Comparison of ENCODE assay signal across 17 cellular contexts in genomic region chr4:138867404-138867803, GRCh38.
DNase-seq lines count a peak whose midpoint lies in the region; ATAC-seq lines count a peak whose summit lies in the region.
"Had no signal": no experiment of that assay in that cellular context is flagged by ENCODE, and none has a peak within 500 bp of the region (broad histone marks: within the 10 kb centered on the region; RNA-seq: fewer than 3 reads in every experiment).

No MANE protein-coding gene starts in this region.

- 92% methylated on average over 6 of the region's 6 CpGs for WGBS in mesenchymal stem cell
- WGBS in neuronal stem cell (ENCODE audit: extremely low coverage in 2 of 2, insufficient read length in 2 of 2, insufficient replicate concordance in 1 of 2), 2 donors: 100% methylated on average over 3 of the region's 6 CpGs; no CpG with 5 or more reads in 1 of the 2 donors

- no peak overlapping the region for H2AFZ ChIP-seq in mesenchymal stem cell (ENCODE audit: low read depth, low read length)
- H2AFZ ChIP-seq in neuronal stem cell (ENCODE audit: low read length): no peak overlapping the region

- H2BK120ac ChIP-seq in mesenchymal stem cell (ENCODE audit: low read depth, low read length) (no peak overlapping the region), neuronal stem cell (ENCODE audit: low read depth, low read length) (no peak overlapping the region)

- H3K4ac ChIP-seq in mesenchymal stem cell (ENCODE audit: low read depth in 1 of 2, low read length in 2 of 2) (no peak overlapping the region), neuronal stem cell (ENCODE audit: low read length) (no peak overlapping the region)

- DNase-seq in stimulated activated naive CD8-positive, alpha-beta T cell treated with anti-CD3 and anti-CD28 coated beads, Interleukin-15, amount 100 ng/mL, for 72 hours: no peak
- DNase-seq in stimulated activated naive CD8-positive, alpha-beta T cell treated with anti-CD3 and anti-CD28 coated beads, Interleukin-15, Interleukin-2, amounts not matched to agents 100 U/mL and 50 U/mL, for 24 hours: no peak
- DNase-seq in mesenchymal stem cell (no peak), neuronal stem cell (ENCODE audit: low spot score) (no peak), hippocampal formation (lab: John Stamatoyannopoulos, UW) (no peak)
- no peak for DNase-seq in activated CD4-positive, alpha-beta T cell treated with anti-CD3 and anti-CD28 coated beads for 1 hour
- DNase-seq: 8988T; CD4-positive, alpha-beta memory T cell; DMS153; DMS79; GDM1 had no signal

- H3K27ac ChIP-seq in mesenchymal stem cell (ENCODE audit: low read length, poor library complexity, severe bottlenecking) (no peak overlapping the region), neuronal stem cell (replicated peaks; ENCODE audit: low read length) (no peak overlapping the region)
- H3K27ac ChIP-seq: BLaER1 had no signal

- H3K4me3 ChIP-seq in mesenchymal stem cell (ENCODE audit: insufficient read depth in 1 of 2, low read depth in 1 of 2, low read length in 2 of 2) (no peak overlapping the region), neuronal stem cell (ENCODE audit: low read length in 2 of 2) (peak overlapping the region in 1 of 2 donors; percentile 43)
- H3K4me3 ChIP-seq: BLaER1, HAP-1 had no signal

- H3K36me3 ChIP-seq in mesenchymal stem cell (ENCODE audit: control insufficient read depth in 1 of 2, insufficient read depth in 2 of 2, low read depth in 1 of 2, low read length in 2 of 2) (no peaks in the 10 kb centered on the region), neuronal stem cell (replicated peaks in 1 of 2; ENCODE audit: control insufficient read depth in 2 of 2, insufficient read depth in 2 of 2, low read length in 2 of 2) (no peaks in the 10 kb centered on the region)
- H3K36me3 ChIP-seq: BLaER1, HAP-1 had no signal

- H3K79me1 ChIP-seq in mesenchymal stem cell (replicated peaks; ENCODE audit: low read length, poor library complexity, severe bottlenecking) (no peaks in the 10 kb centered on the region), neuronal stem cell (ENCODE audit: low read depth, low read length) (no peaks in the 10 kb centered on the region)

- peaks cover 5% of the 10 kb centered on the region for H3K4me1 ChIP-seq in mesenchymal stem cell (ENCODE audit: control insufficient read depth, insufficient read depth, low read depth, low read length)
- H3K4me1 ChIP-seq in neuronal stem cell (ENCODE audit: control insufficient read depth in 2 of 2, insufficient read depth in 1 of 2, low read depth in 1 of 2, low read length in 2 of 2): peaks cover 2 to 8% of the 10 kb centered on the region in 2 donors
- H3K4me1 ChIP-seq: HAP-1 had no signal

- H2BK12ac ChIP-seq in mesenchymal stem cell (ENCODE audit: low read length in 2 of 2) (peak overlapping the region in 1 of 2 experiments; percentile 43), neuronal stem cell (ENCODE audit: low read length) (no peak overlapping the region)

- H3K27ac Mint-ChIP-seq in stimulated activated naive CD8-positive, alpha-beta T cell treated with anti-CD3 and anti-CD28 coated beads, Interleukin-15, amount 100 ng/mL, for 72 hours: no peak overlapping the region
- H3K27ac Mint-ChIP-seq in activated T-helper 17 cell treated with anti-CD3 and anti-CD28 coated beads, Interleukin-2, amount 50 U/mL, for 72 hours: no peak overlapping the region
- H3K27ac Mint-ChIP-seq: CD14-positive monocyte; CD4-positive, alpha-beta memory T cell; IgD-negative memory B cell had no signal

- H2AK5ac ChIP-seq in mesenchymal stem cell (ENCODE audit: low read length, severe bottlenecking): peak overlapping the region; percentile 4
- H2AK5ac ChIP-seq in neuronal stem cell (ENCODE audit: low read depth, low read length): no peak overlapping the region

- H3K27me3 Mint-ChIP-seq in stimulated activated naive CD8-positive, alpha-beta T cell treated with anti-CD3 and anti-CD28 coated beads, Interleukin-15, amount 100 ng/mL, for 72 hours: peaks cover 8% of the 10 kb centered on the region
- peaks cover 5% of the 10 kb centered on the region for H3K27me3 Mint-ChIP-seq in activated T-helper 17 cell treated with anti-CD3 and anti-CD28 coated beads, Interleukin-2, amount 50 U/mL, for 72 hours
- H3K27me3 Mint-ChIP-seq: IgD-negative memory B cell had no signal

- H2BK15ac ChIP-seq in mesenchymal stem cell (ENCODE audit: low read depth, poor library complexity, severe bottlenecking) (no peak overlapping the region), neuronal stem cell (ENCODE audit: low read length) (no peak overlapping the region)

- H3K27me3 ChIP-seq in mesenchymal stem cell (ENCODE audit: control insufficient read depth in 1 of 2, insufficient read depth in 1 of 2, low read length in 2 of 2): peaks cover 0 to 24% of the 10 kb centered on the region in 2 experiments
- peaks cover 0 to 2% (median 0%) of the 10 kb centered on the region in 3 experiments for H3K27me3 ChIP-seq in neuronal stem cell (ENCODE audit: control insufficient read depth in 3 of 3, insufficient read depth in 3 of 3, low read depth in 1 of 3, low read length in 3 of 3)
- H3K27me3 ChIP-seq: BLaER1 had no signal

- H3K23ac ChIP-seq in mesenchymal stem cell (ENCODE audit: low read length in 2 of 2): no peak overlapping the region
- H3K23ac ChIP-seq in neuronal stem cell (ENCODE audit: low read depth, low read length, poor library complexity): no peak overlapping the region

- peak overlapping the region; percentile 12 for H4K8ac ChIP-seq in mesenchymal stem cell (ENCODE audit: low read length)
- peak overlapping the region; percentile 43 for H4K8ac ChIP-seq in neuronal stem cell (ENCODE audit: low read depth, low read length)

- H3K18ac ChIP-seq in mesenchymal stem cell (ENCODE audit: low read depth in 1 of 2, low read length in 2 of 2) (peak overlapping the region in 1 of 2 experiments; percentile 42), neuronal stem cell (ENCODE audit: low read length) (no peak overlapping the region)

- H3K9me3 ChIP-seq in mesenchymal stem cell (ENCODE audit: control insufficient read depth, low read length) (no peaks in the 10 kb centered on the region), neuronal stem cell (replicated peaks in 1 of 2; ENCODE audit: control insufficient read depth in 2 of 2, insufficient read depth in 1 of 2, low read depth in 1 of 2, low read length in 2 of 2) (peaks cover 0 to 2% of the 10 kb centered on the region in 2 donors)
- H3K9me3 ChIP-seq: HAP-1 had no signal

- H3K14ac ChIP-seq in mesenchymal stem cell (ENCODE audit: low read length in 2 of 2) (peak overlapping the region in 1 of 2 experiments; percentile 63), neuronal stem cell (ENCODE audit: low read length) (peak overlapping the region; percentile 73)

- H3K4me1 Mint-ChIP-seq in stimulated activated naive CD8-positive, alpha-beta T cell treated with anti-CD3 and anti-CD28 coated beads, Interleukin-15, amount 100 ng/mL, for 72 hours: peaks cover 6% of the 10 kb centered on the region
- no peaks in the 10 kb centered on the region for H3K4me1 Mint-ChIP-seq in activated T-helper 17 cell treated with anti-CD3 and anti-CD28 coated beads, Interleukin-2, amount 50 U/mL, for 72 hours
- H3K4me1 Mint-ChIP-seq: IgD-negative memory B cell had no signal

- H3K9ac ChIP-seq in mesenchymal stem cell (ENCODE audit: low read length) (no peak overlapping the region), neuronal stem cell (ENCODE audit: low read depth, low read length, poor library complexity) (peak overlapping the region; percentile 61)
- H3K9ac ChIP-seq: BLaER1 had no signal

- H4K91ac ChIP-seq in mesenchymal stem cell (ENCODE audit: low read length): peak overlapping the region; percentile 47
- peak overlapping the region; percentile 7 for H4K91ac ChIP-seq in neuronal stem cell (ENCODE audit: low read depth, low read length, poor library complexity)

- H2BK5ac ChIP-seq in mesenchymal stem cell (ENCODE audit: low read depth, low read length, poor library complexity, severe bottlenecking) (no peak overlapping the region), neuronal stem cell (ENCODE audit: low read length) (no peak overlapping the region)

- no peaks in the 10 kb centered on the region for H3K36me3 Mint-ChIP-seq in activated T-helper 17 cell treated with anti-CD3 and anti-CD28 coated beads, Interleukin-2, amount 50 U/mL, for 72 hours (ENCODE audit: low read depth)
- H3K36me3 Mint-ChIP-seq: CD14-positive monocyte; CD4-positive, alpha-beta memory T cell; IgD-negative memory B cell had no signal

- no peaks in the 10 kb centered on the region for H3K9me3 Mint-ChIP-seq in stimulated activated naive CD8-positive, alpha-beta T cell treated with anti-CD3 and anti-CD28 coated beads, Interleukin-15, amount 100 ng/mL, for 72 hours
- H3K9me3 Mint-ChIP-seq in activated T-helper 17 cell treated with anti-CD3 and anti-CD28 coated beads, Interleukin-2, amount 50 U/mL, for 72 hours: no peaks in the 10 kb centered on the region
- H3K9me3 Mint-ChIP-seq: CD14-positive monocyte; CD4-positive, alpha-beta memory T cell; IgD-negative memory B cell had no signal

- H3K4me3 Mint-ChIP-seq in stimulated activated naive CD8-positive, alpha-beta T cell treated with anti-CD3 and anti-CD28 coated beads, Interleukin-15, amount 100 ng/mL, for 72 hours: no peak overlapping the region
- no peak overlapping the region for H3K4me3 Mint-ChIP-seq in activated T-helper 17 cell treated with anti-CD3 and anti-CD28 coated beads, Interleukin-2, amount 50 U/mL, for 72 hours
- H3K4me3 Mint-ChIP-seq: CD14-positive monocyte; CD4-positive, alpha-beta memory T cell; IgD-negative memory B cell had no signal

- peak; percentile 28 for ATAC-seq in stimulated activated naive CD8-positive, alpha-beta T cell treated with anti-CD3 and anti-CD28 coated beads, Interleukin-15, amount 100 ng/mL, for 72 hours
- ATAC-seq in stimulated activated naive CD8-positive, alpha-beta T cell treated with anti-CD3 and anti-CD28 coated beads, Interleukin-15, Interleukin-2, amounts not matched to agents 100 U/mL and 50 U/mL, for 24 hours: no peak
- no peak for ATAC-seq in GM19328 (IDR thresholded peaks at IDR 0.05; ENCODE audit: unreplicated experiment)
- no peak for ATAC-seq in activated T-helper 17 cell treated with anti-CD3 and anti-CD28 coated beads, Interleukin-2, amount 50 U/mL, for 72 hours (replicated peaks)

- H3K4me2 ChIP-seq in mesenchymal stem cell (ENCODE audit: low read length, poor library complexity, severe bottlenecking) (no peak overlapping the region), neuronal stem cell (ENCODE audit: insufficient read depth, low read length, poor library complexity, severe bottlenecking) (no peak overlapping the region)
- H3K4me2 ChIP-seq: BLaER1 had no signal
